Comparison of ENCODE assay signal across 34 cellular contexts in genomic region chr10:127458829-127459228, GRCh38.
"Had no signal": no experiment of that assay in that cellular context is flagged by ENCODE, and none has a peak within 500 bp of the region (broad histone marks: within the 10 kb centered on the region; RNA-seq: fewer than 3 reads in every experiment).

No MANE protein-coding gene starts in this region.

- H3K36me3 Mint-ChIP-seq: activated CD4-positive, alpha-beta memory T cell treated with anti-CD3 and anti-CD28 coated beads for 36 hours; activated CD8-positive, alpha-beta memory T cell treated with anti-CD3 and anti-CD28 coated beads, Interleukin-2, amount 10 ng/mL, durations not matched to agents 7 days and 5 days; activated naive CD4-positive, alpha-beta T cell treated with anti-CD3 and anti-CD28 coated beads, Interleukin-2, amount 50 U/mL, for 24 hours; activated naive CD8-positive, alpha-beta T cell treated with anti-CD3 and anti-CD28 coated beads for 36 hours had no signal

- H3K27me3 ChIP-seq: body of pancreas, colonic mucosa had no signal

- H3K9me3 Mint-ChIP-seq: activated CD4-positive, alpha-beta T cell treated with anti-CD3 and anti-CD28 coated beads, Interleukin-2, amount 10 ng/mL, durations not matched to agents 24 days and 14 days; activated naive CD4-positive, alpha-beta T cell treated with anti-CD3 and anti-CD28 coated beads, Interleukin-2, amount 50 U/mL, for 24 hours; activated naive CD8-positive, alpha-beta T cell treated with anti-CD3 and anti-CD28 coated beads for 36 hours; activated T-helper 2 cell treated with anti-CD3 and anti-CD28 coated beads, Interferon-gamma antibody, Interleukin-2, Interleukin-4, amounts not matched to agents 10 μg/mL and 5 μg/mL and 100 μg/mL, durations not matched to agents 14 hours and 24 hours and 36 hours had no signal

- H3K36me3 ChIP-seq: adrenal gland, colonic mucosa, WERI-Rb-1 had no signal

- DNase-seq: activated CD4-positive, alpha-beta memory T cell treated with anti-CD3 and anti-CD28 coated beads for 36 hours; activated CD4-positive, alpha-beta T cell treated with anti-CD3 and anti-CD28 coated beads for 36 hours; activated CD4-positive, alpha-beta T cell treated with anti-CD3 and anti-CD28 coated beads, Interleukin-2, amount 10 ng/mL, durations not matched to agents 24 days and 14 days; activated CD4-positive, CD25-positive, alpha-beta regulatory T cell; activated CD4-positive, CD25-positive, alpha-beta regulatory T cell treated with anti-CD3 and anti-CD28 coated beads, Interleukin-2, amount 50 U/mL, for 72 hours; activated CD8-positive, alpha-beta memory T cell treated with anti-CD3 and anti-CD28 coated beads, Interleukin-2, amount 10 ng/mL, durations not matched to agents 7 days and 5 days; activated CD8-positive, alpha-beta memory T cell treated with anti-CD3 and anti-CD28 coated beads, Interleukin-2, amount 50 U/mL, for 4 hours; activated CD8-positive, alpha-beta T cell treated with anti-CD3 and anti-CD28 coated beads, Interleukin-2, amount 10 ng/mL, durations not matched to agents 7 days and 5 days; activated effector memory CD4-positive, alpha-beta T cell treated with anti-CD3 and anti-CD28 coated beads, Interleukin-2, amount 50 U/mL, for 16 hours; activated naive CD4-positive, alpha-beta T cell treated with anti-CD3 and anti-CD28 coated beads for 36 hours; activated naive CD8-positive, alpha-beta T cell treated with anti-CD3 and anti-CD28 coated beads for 36 hours; activated naive CD8-positive, alpha-beta T cell treated with anti-CD3 and anti-CD28 coated beads, Interleukin-2, amount 50 U/mL, for 24 hours; activated T-cell treated with anti-CD3 and anti-CD28 coated beads, Interleukin-2, amount 50 U/mL, for 1 hour; activated T-cell treated with anti-CD3 and anti-CD28 coated beads, Interleukin-2, amount 50 U/mL, for 48 hours; adrenal gland; amygdala; aorta; body of pancreas; central memory CD4-positive, alpha-beta T cell; cerebellar nuclear complex; colonic mucosa; effector CD8-positive, alpha-beta T cell; foreskin fibroblast; head of caudate nucleus; T-helper 1 cell; T-helper 17 cell; T1000; WERI-Rb-1 had no signal

- H3K27ac ChIP-seq: adrenal gland, body of pancreas, colonic mucosa, WERI-Rb-1 had no signal

- H3K27ac Mint-ChIP-seq: activated CD4-positive, alpha-beta memory T cell treated with anti-CD3 and anti-CD28 coated beads for 36 hours; activated CD4-positive, alpha-beta T cell treated with anti-CD3 and anti-CD28 coated beads for 36 hours; activated CD4-positive, alpha-beta T cell treated with anti-CD3 and anti-CD28 coated beads, Interleukin-2, amount 10 ng/mL, durations not matched to agents 24 days and 14 days; activated CD8-positive, alpha-beta memory T cell treated with anti-CD3 and anti-CD28 coated beads, Interleukin-2, amount 10 ng/mL, durations not matched to agents 7 days and 5 days; activated CD8-positive, alpha-beta T cell treated with anti-CD3 and anti-CD28 coated beads, Interleukin-2, amount 10 ng/mL, durations not matched to agents 7 days and 5 days; activated naive CD4-positive, alpha-beta T cell treated with anti-CD3 and anti-CD28 coated beads for 36 hours; activated naive CD4-positive, alpha-beta T cell treated with anti-CD3 and anti-CD28 coated beads, Interleukin-2, amount 50 U/mL, for 24 hours; activated naive CD8-positive, alpha-beta T cell treated with anti-CD3 and anti-CD28 coated beads for 36 hours; activated naive CD8-positive, alpha-beta T cell treated with anti-CD3 and anti-CD28 coated beads, Interleukin-2, amount 50 U/mL, for 24 hours; activated T-helper 1 cell treated with anti-CD3 and anti-CD28 coated beads, Interleukin-12 subunit alpha, Interleukin-12 subunit beta, Interleukin-2, Interleukin-4 antibody, amounts not matched to agents 30 ng/mL and 10 ng/mL and 1 ng/mL, durations not matched to agents 14 hours and 24 hours and 36 hours; activated T-helper 2 cell treated with anti-CD3 and anti-CD28 coated beads, Interferon-gamma antibody, Interleukin-2, Interleukin-4, amounts not matched to agents 10 μg/mL and 5 μg/mL and 100 μg/mL, durations not matched to agents 14 hours and 24 hours and 36 hours; T-helper 17 cell; T-helper 2 cell treated with Interferon-gamma antibody and Interleukin-4, amounts not matched to agents 5 μg/mL and 100 μg/mL, for 36 hours had no signal

- H3K4me1 Mint-ChIP-seq: activated CD4-positive, alpha-beta T cell treated with anti-CD3 and anti-CD28 coated beads for 36 hours; activated CD4-positive, alpha-beta T cell treated with anti-CD3 and anti-CD28 coated beads, Interleukin-2, amount 10 ng/mL, durations not matched to agents 24 days and 14 days; activated CD8-positive, alpha-beta memory T cell treated with anti-CD3 and anti-CD28 coated beads, Interleukin-2, amount 10 ng/mL, durations not matched to agents 7 days and 5 days; activated naive CD4-positive, alpha-beta T cell treated with anti-CD3 and anti-CD28 coated beads, Interleukin-2, amount 50 U/mL, for 24 hours; activated naive CD8-positive, alpha-beta T cell treated with anti-CD3 and anti-CD28 coated beads for 36 hours; activated naive CD8-positive, alpha-beta T cell treated with anti-CD3 and anti-CD28 coated beads, Interleukin-2, amount 50 U/mL, for 24 hours; T-helper 17 cell had no signal

- ATAC-seq: activated CD4-positive, alpha-beta T cell treated with anti-CD3 and anti-CD28 coated beads for 36 hours; activated CD8-positive, alpha-beta memory T cell treated with anti-CD3 and anti-CD28 coated beads, Interleukin-2, amount 10 ng/mL, durations not matched to agents 7 days and 5 days; activated CD8-positive, alpha-beta T cell treated with anti-CD3 and anti-CD28 coated beads, Interleukin-2, amount 10 ng/mL, durations not matched to agents 7 days and 5 days; activated naive CD8-positive, alpha-beta T cell treated with anti-CD3 and anti-CD28 coated beads, Interleukin-2, amount 50 U/mL, for 24 hours; body of pancreas; esophagus mucosa; T-helper 17 cell had no signal

- H3K4me1 ChIP-seq: adrenal gland, body of pancreas, colonic mucosa had no signal

- FAIRE-seq: frontal cortex had no signal

- H3K27me3 Mint-ChIP-seq: activated CD4-positive, alpha-beta T cell treated with anti-CD3 and anti-CD28 coated beads, Interleukin-2, amount 10 ng/mL, durations not matched to agents 24 days and 14 days; activated CD8-positive, alpha-beta memory T cell treated with anti-CD3 and anti-CD28 coated beads, Interleukin-2, amount 10 ng/mL, durations not matched to agents 7 days and 5 days; activated naive CD4-positive, alpha-beta T cell treated with anti-CD3 and anti-CD28 coated beads, Interleukin-2, amount 50 U/mL, for 24 hours; activated naive CD8-positive, alpha-beta T cell treated with anti-CD3 and anti-CD28 coated beads for 36 hours; T-helper 17 cell had no signal

- H3K4me3 ChIP-seq: adrenal gland, body of pancreas, colonic mucosa had no signal

- H3K4me3 Mint-ChIP-seq: activated CD4-positive, alpha-beta memory T cell treated with anti-CD3 and anti-CD28 coated beads for 36 hours; activated CD4-positive, alpha-beta T cell treated with anti-CD3 and anti-CD28 coated beads for 36 hours; activated CD4-positive, alpha-beta T cell treated with anti-CD3 and anti-CD28 coated beads, Interleukin-2, amount 10 ng/mL, durations not matched to agents 24 days and 14 days; activated CD8-positive, alpha-beta memory T cell treated with anti-CD3 and anti-CD28 coated beads, Interleukin-2, amount 10 ng/mL, durations not matched to agents 7 days and 5 days; activated CD8-positive, alpha-beta T cell treated with anti-CD3 and anti-CD28 coated beads, Interleukin-2, amount 10 ng/mL, durations not matched to agents 7 days and 5 days; activated naive CD4-positive, alpha-beta T cell treated with anti-CD3 and anti-CD28 coated beads for 36 hours; activated naive CD4-positive, alpha-beta T cell treated with anti-CD3 and anti-CD28 coated beads, Interleukin-2, amount 50 U/mL, for 24 hours; activated naive CD8-positive, alpha-beta T cell treated with anti-CD3 and anti-CD28 coated beads for 36 hours; activated naive CD8-positive, alpha-beta T cell treated with anti-CD3 and anti-CD28 coated beads, Interleukin-2, amount 50 U/mL, for 24 hours; activated T-helper 1 cell treated with anti-CD3 and anti-CD28 coated beads, Interleukin-12 subunit alpha, Interleukin-12 subunit beta, Interleukin-2, Interleukin-4 antibody, amounts not matched to agents 30 ng/mL and 10 ng/mL and 1 ng/mL, durations not matched to agents 14 hours and 24 hours and 36 hours; T-helper 17 cell; T-helper 2 cell treated with Interferon-gamma antibody and Interleukin-4, amounts not matched to agents 5 μg/mL and 100 μg/mL, for 36 hours had no signal

- H3K9me3 ChIP-seq: adrenal gland, colonic mucosa had no signal
